In the genomic region with DNA sequence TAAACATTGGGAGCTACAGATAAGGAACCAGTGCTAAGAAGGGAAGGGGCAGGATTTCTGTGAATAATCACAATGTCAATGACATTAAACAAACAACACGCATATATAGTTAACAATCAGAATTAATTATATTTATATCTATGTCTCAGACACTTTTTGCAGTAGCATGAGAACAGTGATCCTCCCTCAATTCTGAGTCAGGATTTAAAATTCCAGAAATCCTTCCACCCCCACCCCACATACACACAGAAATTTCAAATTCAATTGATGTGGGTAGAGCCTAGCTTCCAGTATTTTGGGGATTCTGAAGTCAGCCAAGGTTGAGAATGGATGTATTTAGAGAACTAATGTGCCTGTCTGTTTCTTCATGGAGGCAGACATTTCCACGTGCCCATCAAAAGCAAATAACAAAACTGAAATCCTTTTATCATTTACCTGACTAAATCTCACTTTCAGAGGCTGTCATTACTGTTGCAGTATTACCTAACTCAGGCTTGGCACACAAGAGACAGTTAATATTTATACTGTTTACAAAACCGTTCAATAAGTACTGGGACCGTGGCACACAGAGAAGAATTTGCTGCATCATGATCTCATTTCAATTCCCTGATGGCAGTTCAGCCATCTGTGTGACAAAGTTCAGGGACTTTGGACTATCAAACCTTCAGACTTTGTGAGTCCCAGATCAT, we compare ENCODE assay signal across 1 cellular context.
TF ChIP-seq lines count a peak whose summit lies in the region.

No MANE protein-coding gene starts in this region.

TF ChIP-seq in WTC11, 78 proteins besides CTCF, POLR2A, EP300 and RAD21 (continued from another document):
- TF ChIP-seq SMAD3 (CRISPR knock-in tag; IDR thresholded peaks at IDR 0.05; ENCODE audit: borderline replicate concordance) (no peak), ZNF263 (CRISPR knock-in tag; IDR thresholded peaks at IDR 0.05; ENCODE audit: low read depth) (no peak), GABPB1 (CRISPR knock-in tag; IDR thresholded peaks at IDR 0.05) (no peak), TCF7 (CRISPR knock-in tag; IDR thresholded peaks at IDR 0.05; ENCODE audit: low read depth) (no peak)
- TF ChIP-seq, protein P1, sequence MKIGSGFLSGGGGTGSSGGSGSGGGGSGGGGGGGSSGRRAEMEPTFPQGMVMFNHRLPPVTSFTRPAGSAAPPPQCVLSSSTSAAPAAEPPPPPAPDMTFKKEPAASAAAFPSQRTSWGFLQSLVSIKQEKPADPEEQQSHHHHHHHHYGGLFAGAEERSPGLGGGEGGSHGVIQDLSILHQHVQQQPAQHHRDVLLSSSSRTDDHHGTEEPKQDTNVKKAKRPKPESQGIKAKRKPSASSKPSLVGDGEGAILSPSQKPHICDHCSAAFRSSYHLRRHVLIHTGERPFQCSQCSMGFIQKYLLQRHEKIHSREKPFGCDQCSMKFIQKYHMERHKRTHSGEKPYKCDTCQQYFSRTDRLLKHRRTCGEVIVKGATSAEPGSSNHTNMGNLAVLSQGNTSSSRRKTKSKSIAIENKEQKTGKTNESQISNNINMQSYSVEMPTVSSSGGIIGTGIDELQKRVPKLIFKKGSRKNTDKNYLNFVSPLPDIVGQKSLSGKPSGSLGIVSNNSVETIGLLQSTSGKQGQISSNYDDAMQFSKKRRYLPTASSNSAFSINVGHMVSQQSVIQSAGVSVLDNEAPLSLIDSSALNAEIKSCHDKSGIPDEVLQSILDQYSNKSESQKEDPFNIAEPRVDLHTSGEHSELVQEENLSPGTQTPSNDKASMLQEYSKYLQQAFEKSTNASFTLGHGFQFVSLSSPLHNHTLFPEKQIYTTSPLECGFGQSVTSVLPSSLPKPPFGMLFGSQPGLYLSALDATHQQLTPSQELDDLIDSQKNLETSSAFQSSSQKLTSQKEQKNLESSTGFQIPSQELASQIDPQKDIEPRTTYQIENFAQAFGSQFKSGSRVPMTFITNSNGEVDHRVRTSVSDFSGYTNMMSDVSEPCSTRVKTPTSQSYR (CRISPR knock-in tag; IDR thresholded peaks at IDR 0.05), result no peak
